Comparison of ENCODE assay signal across 22 cellular contexts in genomic region chr1:236110137-236110536, GRCh38.
"Had no signal": no experiment of that assay in that cellular context is flagged by ENCODE, and none has a peak within 500 bp of the region (broad histone marks: within the 10 kb centered on the region; RNA-seq: fewer than 3 reads in every experiment).

No MANE protein-coding gene starts in this region.

- H3K27ac Mint-ChIP-seq: memory B cell; naive thymus-derived CD4-positive, alpha-beta T cell; nephron; neural progenitor cell; stimulated activated effector memory CD8-positive, alpha-beta T cell treated with anti-CD3 and anti-CD28 coated beads, Interleukin-12 subunit alpha, Interleukin-12 subunit beta, amount 100 ng/mL, for 72 hours; stimulated activated naive CD8-positive, alpha-beta T cell treated with anti-CD3 and anti-CD28 coated beads, Interleukin-15, Interleukin-2, amounts not matched to agents 100 ng/mL and 50 ng/mL, for 24 hours had no signal

- H3K36me3 Mint-ChIP-seq: memory B cell; naive thymus-derived CD4-positive, alpha-beta T cell; neural progenitor cell; stimulated activated effector memory CD8-positive, alpha-beta T cell treated with anti-CD3 and anti-CD28 coated beads, Interleukin-12 subunit alpha, Interleukin-12 subunit beta, amount 100 ng/mL, for 72 hours had no signal

- ATAC-seq: stimulated activated effector memory CD8-positive, alpha-beta T cell treated with anti-CD3 and anti-CD28 coated beads, Interleukin-12 subunit alpha, Interleukin-12 subunit beta, amount 100 ng/mL, for 72 hours had no signal

- H3K27ac ChIP-seq: left ventricle myocardium inferior, neural progenitor cell, neutrophil, ovary, psoas muscle, sigmoid colon, spleen, suprapubic skin, thoracic aorta, tibial artery, upper lobe of right lung had no signal

- H3K9me3 ChIP-seq: left ventricle myocardium inferior, mucosa of descending colon, neutrophil, ovary, psoas muscle, sigmoid colon, spleen, suprapubic skin, thoracic aorta, tibial artery, upper lobe of right lung had no signal

- H3K36me3 ChIP-seq: left ventricle myocardium inferior, neural progenitor cell, neutrophil, ovary, sigmoid colon, spleen, suprapubic skin, thoracic aorta, tibial artery, upper lobe of right lung had no signal

- H3K27me3 ChIP-seq: neural progenitor cell, neutrophil, ovary, sigmoid colon, suprapubic skin, upper lobe of right lung had no signal

- H3K4me3 Mint-ChIP-seq: memory B cell; naive thymus-derived CD4-positive, alpha-beta T cell; nephron; neural progenitor cell; stimulated activated effector memory CD8-positive, alpha-beta T cell treated with anti-CD3 and anti-CD28 coated beads, Interleukin-12 subunit alpha, Interleukin-12 subunit beta, amount 100 ng/mL, for 72 hours; stimulated activated naive CD8-positive, alpha-beta T cell treated with anti-CD3 and anti-CD28 coated beads, Interleukin-15, Interleukin-2, amounts not matched to agents 100 ng/mL and 50 ng/mL, for 24 hours had no signal

- H3K27me3 Mint-ChIP-seq: stimulated activated naive CD8-positive, alpha-beta T cell treated with anti-CD3 and anti-CD28 coated beads, Interleukin-15, Interleukin-2, amounts not matched to agents 100 ng/mL and 50 ng/mL, for 24 hours had no signal

- H3K4me1 Mint-ChIP-seq: memory B cell, nephron, neural progenitor cell had no signal

- H3K4me3 ChIP-seq: left ventricle myocardium inferior, mucosa of descending colon, neural progenitor cell, ovary, psoas muscle, sigmoid colon, spleen, suprapubic skin, thoracic aorta, tibial artery, upper lobe of right lung had no signal

- H3K4me1 ChIP-seq: neural progenitor cell, psoas muscle, suprapubic skin, tibial artery, upper lobe of right lung had no signal

- DNase-seq: islet precursor cell; left ventricle myocardium inferior; mucosa of descending colon; occipital lobe; ovary; psoas muscle; sigmoid colon; small intestine; spleen; stimulated activated CD4-positive, alpha-beta T cell treated with anti-CD3 and anti-CD28 coated beads, Interleukin-4, amount 100 ng/mL, for 24 hours; tibial artery; trophoblast cell; upper lobe of right lung had no signal

- H3K9me3 Mint-ChIP-seq: memory B cell; nephron; neural progenitor cell; stimulated activated effector memory CD8-positive, alpha-beta T cell treated with anti-CD3 and anti-CD28 coated beads, Interleukin-12 subunit alpha, Interleukin-12 subunit beta, amount 100 ng/mL, for 72 hours; stimulated activated naive CD8-positive, alpha-beta T cell treated with anti-CD3 and anti-CD28 coated beads, Interleukin-15, Interleukin-2, amounts not matched to agents 100 ng/mL and 50 ng/mL, for 24 hours had no signal
